Comparison of ENCODE assay signal across 4 cellular contexts in the genomic region with DNA sequence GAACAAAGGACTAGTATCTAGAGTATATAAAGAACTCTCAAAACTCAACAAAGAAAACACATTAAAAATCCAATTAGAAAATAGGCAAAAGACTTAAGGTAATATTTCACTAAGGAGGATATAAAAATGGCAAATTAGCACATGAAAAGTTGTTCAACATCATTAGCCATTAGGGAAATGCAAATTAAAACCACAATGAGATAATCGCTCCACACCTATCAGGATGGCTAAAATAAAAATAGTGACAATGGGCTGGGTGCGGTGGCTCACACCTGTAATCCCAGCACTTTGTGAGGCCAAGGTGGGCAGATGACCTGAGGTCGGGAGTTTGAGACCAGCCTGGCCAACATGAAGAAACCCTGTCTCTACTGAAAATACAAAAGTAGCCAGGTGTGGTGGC. TPM values are rescaled to one million over a fixed set of nuclear protein-coding genes. Genes with fewer than 3 reads are reported as not detected.
"Had no signal": no experiment of that assay in that cellular context is flagged by ENCODE, and none has a peak within 500 bp of the region (broad histone marks: within the 10 kb centered on the region; RNA-seq: fewer than 3 reads in every experiment).

No MANE protein-coding gene starts in this region.

RNA-seq across cellular contexts. Expression of gene PSMB9, which starts 27.0 kb away (rescaled TPM):
- total RNA-seq: H7 had no signal

RNA-seq across cellular contexts. Expression of gene HLA-DMB, which starts 59.9 kb away (rescaled TPM):
- total RNA-seq: GM23248, HepG2, HFFc6 had no signal
- polyA plus RNA-seq: GM23248, HepG2 had no signal
